Comparison of ENCODE assay signal across 23 cellular contexts in genomic region chr6:129434091-129434490, GRCh38.
"Had no signal": no experiment of that assay in that cellular context is flagged by ENCODE, and none has a peak within 500 bp of the region (broad histone marks: within the 10 kb centered on the region; RNA-seq: fewer than 3 reads in every experiment).

No MANE protein-coding gene starts in this region.

- FAIRE-seq: HTR-8/SVneo, K562, RCC 7860 had no signal

- H3K27ac ChIP-seq: HL-60, KMS-11, SJSA1, SK-N-MC had no signal

- H3K9ac ChIP-seq: KMS-11 had no signal

- H3K4me3 ChIP-seq: K562, SJSA1, SK-N-MC had no signal

- H3K4me1 ChIP-seq: SJSA1 had no signal

- H3K36me3 ChIP-seq: SJSA1 had no signal

- H3K9me3 ChIP-seq: SJSA1 had no signal

- ATAC-seq: K562 had no signal

- DNase-seq: Kasumi-1, MM.1S, NCI-H1092 treated with DMSO at 0.1 percent for 48 hours, NCI-H1436, NCI-H187, NCI-H2029, NCI-H2081 treated with DMSO at 0.1 percent for 48 hours, NCI-H2171, NCI-H226, NCI-H446, NCI-H510A, NCI-H524 treated with DMSO at 0.1 percent for 48 hours, NCI-H69, NCI-H774, RPMI8226, SIG-M5 had no signal
